In genomic region chr7:100190059-100190711, GRCh38 we compare ENCODE assay signal across 9 cellular contexts. TPM values are rescaled to one million over a fixed set of nuclear protein-coding genes. Genes with fewer than 3 reads are reported as not detected.
DNase-seq lines count a peak whose midpoint lies in the region; ATAC-seq and TF ChIP-seq lines count a peak whose summit lies in the region.
"Had no signal": no experiment of that assay in that cellular context is flagged by ENCODE, and none has a peak within 500 bp of the region (broad histone marks: within the 10 kb centered on the region; RNA-seq: fewer than 3 reads in every experiment).

No MANE protein-coding gene starts in this region.

- peaks cover 5% of the 10 kb centered on the region for H3K4me1 Mint-ChIP-seq in glutamatergic neuron (ENCODE audit: low read depth, unreplicated experiment)

- POLR2A ChIA-PET in BJ (lab: Charles Lee): no interaction called here

- peaks cover 8% of the 10 kb centered on the region for H3K36me3 Mint-ChIP-seq in glutamatergic neuron (ENCODE audit: unreplicated experiment)

- H3K27me3 ChIP-seq in BJ (ENCODE audit: control insufficient read depth, insufficient read depth, low read length) (no peaks in the 10 kb centered on the region), thymus (ENCODE audit: control insufficient read depth, insufficient read depth) (no peaks in the 10 kb centered on the region)

- peak; percentile 54 for TF ChIP-seq CTCF in BJ (IDR thresholded peaks at IDR 0.05; ENCODE audit: insufficient read depth, low read depth, low read length)
- TF ChIP-seq CTCF in fibroblast of mammary gland (conservative IDR thresholded peaks at IDR 0.05; ENCODE audit: control insufficient read depth, insufficient read depth, low read depth, low read length): peak; percentile 49
- TF ChIP-seq CTCF in glutamatergic neuron (IDR thresholded peaks at IDR 0.05; ENCODE audit: partially characterized antibody, unreplicated experiment): no peak

- H3K27ac Mint-ChIP-seq in glutamatergic neuron (ENCODE audit: unreplicated experiment): no peak overlapping the region

- H3K27me3 Mint-ChIP-seq in glutamatergic neuron (ENCODE audit: unreplicated experiment): peaks cover 2% of the 10 kb centered on the region

- no peaks in the 10 kb centered on the region for H3K9me3 ChIP-seq in thymus (ENCODE audit: control insufficient read depth)

- no peak overlapping the region for H3K4me3 ChIP-seq in BJ (ENCODE audit: low read depth, low read length)
- no peak overlapping the region for H3K4me3 ChIP-seq in fibroblast of mammary gland (ENCODE audit: control insufficient read depth, low read depth, low read length)
- H3K4me3 ChIP-seq in thymus (ENCODE audit: low read length): no peak overlapping the region

- ATAC-seq in GM21367 (IDR thresholded peaks at IDR 0.05; ENCODE audit: unreplicated experiment): peak; percentile 48

- CTCF ChIA-PET in BJ (lab: Yijun Ruan, JAX): interaction anchor here (0.6 to 1.7 kb wide), 13 partner anchors 10 to 157 kb away, joined by 3 to 6 read pairs (median 4); partner anchors contain the start of genes AP4M1, GPC2, MCM7 and STAG3

- in situ Hi-C loops in SK-MEL-5 (cut with HindIII; ENCODE audit: low pct_unique_long_range_greater_than_20kb, low sequenced_read_pairs): no loop called here

- H3K4me1 ChIP-seq in thymus (ENCODE audit: control insufficient read depth, insufficient read depth, low read length): peaks cover 18% of the 10 kb centered on the region

- H3K36me3 ChIP-seq in BJ (ENCODE audit: control insufficient read depth, insufficient read depth, low read length) (no peaks in the 10 kb centered on the region), thymus (ENCODE audit: control insufficient read depth, insufficient read depth) (no peaks in the 10 kb centered on the region)

- H3K9me3 Mint-ChIP-seq in glutamatergic neuron (ENCODE audit: unreplicated experiment): peaks cover 1% of the 10 kb centered on the region

- no peak overlapping the region for H3K4me3 Mint-ChIP-seq in glutamatergic neuron (ENCODE audit: unreplicated experiment)

- WGBS in thymus: 56% methylated on average over 4 of the region's 4 CpGs

- DNase-seq in BJ (ENCODE audit: low read depth): peak; percentile 11
- DNase-seq in SK-MEL-5 (ENCODE audit: low read depth, low spot score): peak; percentile 85
- DNase-seq in fibroblast of mammary gland (ENCODE audit: low read depth): peak; percentile 56
- DNase-seq in COLO668 (lab: John Stamatoyannopoulos, UW; ENCODE audit: unreplicated experiment): no peak
- no peak for DNase-seq in NCI-H1417 treated with DMSO at 0.1 percent for 48 hours (lab: John Stamatoyannopoulos, UW)
- DNase-seq in glutamatergic neuron: no peak

- peak overlapping the region; percentile 31 for H3K27ac ChIP-seq in thymus (ENCODE audit: low read depth)

RNA-seq across cellular contexts. Expression of gene STAG3, which starts 12.5 kb away (rescaled TPM):
- polyA plus RNA-seq in BJ (2011; rRNA removed): 0.44 and 0.61 TPM in 2 replicates
- 0.62 and 0.95 TPM in 2 replicates for polyA minus RNA-seq in BJ (2011; rRNA and poly(A)+ RNA removed)
- 3.4 and 5.7 TPM in 2 replicates for total RNA-seq in SK-MEL-5 (2014; rRNA removed; shearing (Covaris generic))
- 3.6 and 3.9 TPM in 2 replicates for polyA plus RNA-seq in SK-MEL-5 (2015; cell fraction: cytosol; rRNA removed)
- polyA plus RNA-seq in SK-MEL-5 (2015; cell fraction: nucleus; rRNA removed): 68.7 and 85.9 TPM in 2 replicates
- 36.0 TPM for polyA plus RNA-seq in thymus
- total RNA-seq in glutamatergic neuron (ENCODE audit: unreplicated experiment): 1.1 TPM

RNA-seq across cellular contexts. Expression of gene GPC2, which starts 13.0 kb away (rescaled TPM):
- 1.3 and 1.9 TPM in 2 replicates for polyA plus RNA-seq in BJ (2011; rRNA removed)
- polyA minus RNA-seq in BJ (2011; rRNA and poly(A)+ RNA removed): 0.71 and 1.3 TPM in 2 replicates
- total RNA-seq in SK-MEL-5 (2014; rRNA removed; shearing (Covaris generic)): 3.2 and 4.7 TPM in 2 replicates
- 10.0 TPM in 2 replicates for polyA plus RNA-seq in SK-MEL-5 (2015; cell fraction: cytosol; rRNA removed)
- polyA plus RNA-seq in SK-MEL-5 (2015; cell fraction: nucleus; rRNA removed): 76.5 and 114 TPM in 2 replicates
- polyA plus RNA-seq in thymus: 8.5 TPM
- 530 TPM for total RNA-seq in glutamatergic neuron (ENCODE audit: unreplicated experiment)

RNA-seq across cellular contexts. Expression of gene GAL3ST4, which starts 21.8 kb away (rescaled TPM):
- polyA plus RNA-seq in BJ (2011; rRNA removed) (8.1 and 12.1 TPM in 2 replicates), thymus (12.8 TPM)
- polyA minus RNA-seq in BJ (2011; rRNA and poly(A)+ RNA removed): 4.1 and 6.2 TPM in 2 replicates
- total RNA-seq in SK-MEL-5 (2014; rRNA removed; shearing (Covaris generic)): 1.9 and 2.6 TPM in 2 replicates
- polyA plus RNA-seq in SK-MEL-5 (2015; cell fraction: cytosol; rRNA removed): 6.7 TPM in 2 replicates
- 6.5 and 11.6 TPM in 2 replicates for polyA plus RNA-seq in SK-MEL-5 (2015; cell fraction: nucleus; rRNA removed)
- 30.9 TPM for total RNA-seq in glutamatergic neuron (ENCODE audit: unreplicated experiment)

RNA-seq across cellular contexts. Expression of gene PVRIG, which starts 29.6 kb away (rescaled TPM):
- polyA plus RNA-seq in BJ (2011; rRNA removed) (not detected in 2 replicates), thymus (30.7 TPM)
- polyA minus RNA-seq in BJ (2011; rRNA and poly(A)+ RNA removed): not detected in 2 replicates
- not detected in 2 replicates for total RNA-seq in SK-MEL-5 (2014; rRNA removed; shearing (Covaris generic))
- not detected in 2 replicates for polyA plus RNA-seq in SK-MEL-5 (2015; cell fraction: cytosol; rRNA removed)
- polyA plus RNA-seq in SK-MEL-5 (2015; cell fraction: nucleus; rRNA removed): 0.20 and 1.5 TPM in 2 replicates
- not detected for total RNA-seq in glutamatergic neuron (ENCODE audit: unreplicated experiment)
- total RNA-seq: M059J had no signal

RNA-seq across cellular contexts. Expression of gene TRAPPC14, which starts 31.7 kb away (rescaled TPM):
- polyA plus RNA-seq in BJ (2011; rRNA removed) (3.2 and 5.8 TPM in 2 replicates), thymus (46.9 TPM)
- 4.8 and 8.2 TPM in 2 replicates for polyA minus RNA-seq in BJ (2011; rRNA and poly(A)+ RNA removed)
- total RNA-seq in SK-MEL-5 (2014; rRNA removed; shearing (Covaris generic)): 11.2 and 14.1 TPM in 2 replicates
- 32.2 and 36.1 TPM in 2 replicates for polyA plus RNA-seq in SK-MEL-5 (2015; cell fraction: cytosol; rRNA removed)
- 464 and 517 TPM in 2 replicates for polyA plus RNA-seq in SK-MEL-5 (2015; cell fraction: nucleus; rRNA removed)
- total RNA-seq in glutamatergic neuron (ENCODE audit: unreplicated experiment): 42.4 TPM

Comparison
In these comparisons a context has a peak if more than half of its experiments do, and no peak if none do; other contexts are left out.
1. DNase-seq: peak in BJ (single experiment), SK-MEL-5 (single experiment) and fibroblast of mammary gland (single experiment); none in COLO668 (single experiment), NCI-H1417 treated with DMSO at 0.1 percent for 48 hours (single experiment) and glutamatergic neuron (single experiment).
2. RNA of gene GPC2, which starts 13.0 kb away (total RNA-seq): 530 TPM in glutamatergic neuron (single experiment); 3.2 to 4.7 TPM in SK-MEL-5; every median in the first group is over 10 times any median in the second.